ENCODE assay signal across 6 cellular contexts in the genomic region with DNA sequence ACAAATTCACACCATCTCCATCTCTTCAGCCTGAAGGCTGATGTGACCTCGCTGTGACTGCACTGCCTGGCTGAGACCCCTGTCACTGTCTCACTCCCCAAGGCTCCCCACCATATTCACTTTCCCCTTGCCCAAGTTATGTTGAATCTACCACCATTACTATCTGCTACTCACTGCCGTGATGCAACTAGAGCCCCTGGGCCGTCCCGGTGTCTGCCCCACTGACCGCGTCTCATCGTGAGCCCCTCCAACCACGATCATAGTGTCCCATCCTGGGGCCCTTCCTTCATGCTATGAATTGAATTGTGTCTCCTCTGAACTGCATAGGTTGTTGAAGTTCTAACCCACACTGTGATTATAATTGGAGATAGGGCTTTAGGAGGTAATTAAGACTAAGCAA.
"Had no signal": no experiment of that assay in that cellular context is flagged by ENCODE, and none has a peak within 500 bp of the region (broad histone marks: within the 10 kb centered on the region; RNA-seq: fewer than 3 reads in every experiment).

No MANE protein-coding gene starts in this region.

- H3K36me3 ChIP-seq: HAP-1 had no signal

- H3K4me3 ChIP-seq: GM23338, HAP-1 had no signal

- H3K9me3 ChIP-seq: HAP-1 had no signal

- H3K4me1 ChIP-seq: HAP-1 had no signal

- H3K27ac ChIP-seq: HL-60 had no signal

- H3K4me2 ChIP-seq: GM23338 had no signal

- DNase-seq: H7, HFFc6, KBM-7 had no signal

- H2AFZ ChIP-seq: GM23338 had no signal
